In genomic region chr7:80330434-80330833, GRCh38 we compare ENCODE assay signal across 26 cellular contexts.
DNase-seq lines count a peak whose midpoint lies in the region; ATAC-seq, FAIRE-seq and TF ChIP-seq lines count a peak whose summit lies in the region.
"Had no signal": no experiment of that assay in that cellular context is flagged by ENCODE, and none has a peak within 500 bp of the region (broad histone marks: within the 10 kb centered on the region; RNA-seq: fewer than 3 reads in every experiment).

No MANE protein-coding gene starts in this region.

- no peak overlapping the region for H3K27ac ChIP-seq in mesenchymal stem cell (ENCODE audit: low read length, poor library complexity, severe bottlenecking)
- no peak overlapping the region for H3K27ac ChIP-seq in pancreas
- H3K27ac ChIP-seq: body of pancreas, coronary artery, testis, VCaP had no signal

- intact Hi-C loops in pancreas (cut with DNase I): no loop called here

- no peak for ATAC-seq in pancreas
- ATAC-seq: activated CD8-positive, alpha-beta T cell treated with anti-CD3 and anti-CD28 coated beads for 36 hours; body of pancreas; PC-3; right cardiac atrium had no signal

- H3K9me3 ChIP-seq in mesenchymal stem cell (ENCODE audit: control insufficient read depth, low read length) (no peaks in the 10 kb centered on the region), pancreas (no peaks in the 10 kb centered on the region)
- H3K9me3 ChIP-seq: body of pancreas, testis had no signal

- H3K36me3 Mint-ChIP-seq in chondrocyte (ENCODE audit: low read depth): no peaks in the 10 kb centered on the region
- H3K36me3 Mint-ChIP-seq: activated naive CD4-positive, alpha-beta T cell treated with anti-CD3 and anti-CD28 coated beads, Interleukin-2, amount 10 ng/mL, durations not matched to agents 7 days and 5 days; IgD-negative memory B cell had no signal

- peak overlapping the region; percentile 76 for H2BK120ac ChIP-seq in mesenchymal stem cell (ENCODE audit: low read depth, low read length)

- H4K91ac ChIP-seq in mesenchymal stem cell (ENCODE audit: low read length): no peak overlapping the region

- H3K36me3 ChIP-seq in mesenchymal stem cell (ENCODE audit: control insufficient read depth in 1 of 2, insufficient read depth in 2 of 2, low read depth in 1 of 2, low read length in 2 of 2) (no peaks in the 10 kb centered on the region), pancreas (no peaks in the 10 kb centered on the region)

- H3K27me3 ChIP-seq in mesenchymal stem cell (ENCODE audit: control insufficient read depth in 1 of 2, insufficient read depth in 1 of 2, low read length in 2 of 2) (no peaks in the 10 kb centered on the region), pancreas (no peaks in the 10 kb centered on the region)
- H3K27me3 ChIP-seq: body of pancreas, testis had no signal

- H2AK5ac ChIP-seq in mesenchymal stem cell (ENCODE audit: low read length, severe bottlenecking): no peak overlapping the region

- H3K14ac ChIP-seq in mesenchymal stem cell (ENCODE audit: low read length in 2 of 2): no peak overlapping the region

- no peak overlapping the region for H2AFZ ChIP-seq in mesenchymal stem cell (ENCODE audit: low read depth, low read length)

- H3K23ac ChIP-seq in mesenchymal stem cell (ENCODE audit: low read length in 2 of 2): no peak overlapping the region

- H3K4me2 ChIP-seq in mesenchymal stem cell (ENCODE audit: low read length, poor library complexity, severe bottlenecking): no peak overlapping the region

- peak overlapping the region in 1 of 2 experiments; percentile 37 for H3K4ac ChIP-seq in mesenchymal stem cell (ENCODE audit: low read depth in 1 of 2, low read length in 2 of 2)

- H3K4me1 ChIP-seq in mesenchymal stem cell (ENCODE audit: control insufficient read depth, insufficient read depth, low read depth, low read length) (no peaks in the 10 kb centered on the region), pancreas (no peaks in the 10 kb centered on the region)
- H3K4me1 ChIP-seq: body of pancreas had no signal

- no peak overlapping the region for H2BK12ac ChIP-seq in mesenchymal stem cell (ENCODE audit: low read length in 2 of 2)

- no peaks in the 10 kb centered on the region for H3K27me3 Mint-ChIP-seq in chondrocyte (ENCODE audit: low read depth)
- H3K27me3 Mint-ChIP-seq: activated CD8-positive, alpha-beta T cell treated with anti-CD3 and anti-CD28 coated beads for 36 hours; activated naive CD4-positive, alpha-beta T cell treated with anti-CD3 and anti-CD28 coated beads, Interleukin-2, amount 10 ng/mL, durations not matched to agents 7 days and 5 days; IgD-negative memory B cell had no signal

- H3K4me3 Mint-ChIP-seq in chondrocyte (ENCODE audit: unreplicated experiment): no peak overlapping the region
- H3K4me3 Mint-ChIP-seq: activated CD8-positive, alpha-beta T cell treated with anti-CD3 and anti-CD28 coated beads for 36 hours; activated naive CD4-positive, alpha-beta T cell treated with anti-CD3 and anti-CD28 coated beads, Interleukin-2, amount 10 ng/mL, durations not matched to agents 7 days and 5 days; IgD-negative memory B cell; T-helper 1 cell treated with Interleukin-12 subunit alpha and Interleukin-12 subunit beta and Interleukin-4 antibody, amounts not matched to agents 30 μg/mL and 1 μg/mL, for 36 hours had no signal

- peak overlapping the region; percentile 36 for H3K27ac Mint-ChIP-seq in chondrocyte (ENCODE audit: unreplicated experiment)
- H3K27ac Mint-ChIP-seq: activated CD8-positive, alpha-beta T cell treated with anti-CD3 and anti-CD28 coated beads for 36 hours; activated naive CD4-positive, alpha-beta T cell treated with anti-CD3 and anti-CD28 coated beads, Interleukin-2, amount 10 ng/mL, durations not matched to agents 7 days and 5 days; IgD-negative memory B cell; T-helper 1 cell treated with Interleukin-12 subunit alpha and Interleukin-12 subunit beta and Interleukin-4 antibody, amounts not matched to agents 30 μg/mL and 1 μg/mL, for 36 hours had no signal

- H3K4me3 ChIP-seq in mesenchymal stem cell (ENCODE audit: insufficient read depth in 1 of 2, low read depth in 1 of 2, low read length in 2 of 2) (no peak overlapping the region), pancreas (no peak overlapping the region)
- H3K4me3 ChIP-seq: body of pancreas, coronary artery, testis had no signal

- peaks cover 9% of the 10 kb centered on the region for H3K9me3 Mint-ChIP-seq in chondrocyte (ENCODE audit: low read depth)
- H3K9me3 Mint-ChIP-seq: activated naive CD4-positive, alpha-beta T cell treated with anti-CD3 and anti-CD28 coated beads, Interleukin-2, amount 10 ng/mL, durations not matched to agents 7 days and 5 days; T-helper 1 cell treated with Interleukin-12 subunit alpha and Interleukin-12 subunit beta and Interleukin-4 antibody, amounts not matched to agents 30 μg/mL and 1 μg/mL, for 36 hours had no signal

- no peak overlapping the region for H3K18ac ChIP-seq in mesenchymal stem cell (ENCODE audit: low read depth in 1 of 2, low read length in 2 of 2)

- no peaks in the 10 kb centered on the region for H3K79me1 ChIP-seq in mesenchymal stem cell (replicated peaks; ENCODE audit: low read length, poor library complexity, severe bottlenecking)

- TF ChIP-seq CTCF in AG09319 (IDR thresholded peaks at IDR 0.05; ENCODE audit: low read depth, low read length) (no peak), chondrocyte (IDR thresholded peaks at IDR 0.05) (no peak), pancreas (IDR thresholded peaks at IDR 0.05) (no peak)

- peak; percentile 45 for DNase-seq in AG09319 (ENCODE audit: extremely low read depth, low read depth)
- peak; percentile 57 for DNase-seq in HS-5 (ENCODE audit: low read depth)
- no peak for DNase-seq in chondrocyte (ENCODE audit: low spot score)
- peak; percentile 57 for DNase-seq in mesenchymal stem cell
- no peak for DNase-seq in activated CD4-positive, CD25-positive, alpha-beta regulatory T cell (lab: John Stamatoyannopoulos, UW)
- no peak for DNase-seq in activated CD4-positive, alpha-beta T cell treated with anti-CD3 and anti-CD28 coated beads, Interleukin-2, amount 50 U/mL, for 4 hours
- DNase-seq in RKO (ENCODE audit: low spot score): no peak
- DNase-seq in pancreas: no peak
- DNase-seq: ACHN; activated CD8-positive, alpha-beta T cell treated with anti-CD3 and anti-CD28 coated beads for 36 hours; activated naive CD4-positive, alpha-beta T cell treated with anti-CD3 and anti-CD28 coated beads, Interleukin-2, amount 10 ng/mL, durations not matched to agents 7 days and 5 days; activated T-cell treated with anti-CD3 and anti-CD28 coated beads, Interleukin-2, amount 50 U/mL, for 1 hour; body of pancreas; GOT3; MM.1S; NCI-H1694 treated with DMSO at 0.1 percent for 48 hours; NCI-H748 treated with DMSO at 0.1 percent for 48 hours; occipital lobe; PC-3; right cardiac atrium; SIG-M5; testis had no signal

- H4K8ac ChIP-seq in mesenchymal stem cell (ENCODE audit: low read length): no peak overlapping the region

- FAIRE-seq in pancreas (lab: Jason Lieb, UNC): no peak

- H2BK15ac ChIP-seq in mesenchymal stem cell (ENCODE audit: low read depth, poor library complexity, severe bottlenecking): no peak overlapping the region

- peak overlapping the region; percentile 11 for H3K9ac ChIP-seq in mesenchymal stem cell (ENCODE audit: low read length)

- no peak overlapping the region for H2BK5ac ChIP-seq in mesenchymal stem cell (ENCODE audit: low read depth, low read length, poor library complexity, severe bottlenecking)

- H3K4me1 Mint-ChIP-seq in chondrocyte (ENCODE audit: low read depth): peaks cover 9% of the 10 kb centered on the region
- H3K4me1 Mint-ChIP-seq: activated naive CD4-positive, alpha-beta T cell treated with anti-CD3 and anti-CD28 coated beads, Interleukin-2, amount 10 ng/mL, durations not matched to agents 7 days and 5 days; IgD-negative memory B cell had no signal

Comparison
In these comparisons a context has a peak if more than half of its experiments do, and no peak if none do; other contexts are left out.
1. DNase-seq: peak in AG09319 (single experiment), HS-5 (single experiment) and mesenchymal stem cell (single experiment); none in chondrocyte (single experiment), activated CD4-positive, CD25-positive, alpha-beta regulatory T cell (0 of 4), activated CD4-positive, alpha-beta T cell treated with anti-CD3 and anti-CD28 coated beads, Interleukin-2, amount 50 U/mL, for 4 hours (0 of 2), RKO (single experiment) and pancreas (0 of 6).